ENCODE assay signal across 8 cellular contexts in the genomic region with DNA sequence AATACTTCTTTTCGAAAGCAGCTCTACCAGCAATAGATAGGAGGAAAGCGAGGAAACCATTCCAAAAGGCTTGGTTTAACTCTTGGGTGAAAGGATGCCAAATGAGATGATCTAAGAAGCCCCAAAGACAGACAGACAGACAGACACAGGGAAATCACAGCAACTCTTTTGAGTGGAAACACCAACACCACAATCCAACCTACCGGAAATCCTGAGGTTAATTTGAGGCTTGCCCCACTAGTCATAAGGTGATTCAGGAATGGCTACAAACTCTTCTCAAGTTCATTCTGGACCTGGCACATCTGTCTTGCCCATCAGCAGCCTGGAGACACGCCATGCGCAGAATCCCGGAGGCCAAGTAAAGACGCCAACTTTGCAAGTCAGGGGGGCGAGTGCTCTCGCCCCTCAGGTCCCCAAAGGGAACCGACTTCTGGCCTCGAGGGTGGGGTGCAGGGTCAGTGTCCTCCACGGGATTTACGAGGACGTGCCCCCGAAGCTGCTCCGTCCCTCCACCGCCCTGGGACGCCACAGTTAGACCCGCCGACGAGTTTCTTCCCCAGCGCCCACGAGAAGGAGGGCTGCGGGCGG.
A peak's percentile ranks its signal among the peaks of the same experiment; 100 is the strongest.
DNase-seq lines count a peak whose midpoint lies in the region; ATAC-seq lines count a peak whose summit lies in the region.

No MANE protein-coding gene starts in this region.

- H3K27ac ChIP-seq in caudate nucleus (ENCODE audit: low read depth, low read length): peak overlapping the region; percentile 90

- ATAC-seq in HG02943 (IDR thresholded peaks at IDR 0.05; ENCODE audit: low read depth, unreplicated experiment) (peak; percentile 13), GM18520 (IDR thresholded peaks at IDR 0.05; ENCODE audit: unreplicated experiment) (no peak)

- peak; percentile 15 for DNase-seq in DMS79 treated with DMSO at 0.1 percent for 48 hours (lab: John Stamatoyannopoulos, UW)
- DNase-seq in DMS79 (lab: John Stamatoyannopoulos, UW): no peak
- DNase-seq in T follicular helper cell (ENCODE audit: low read depth): peak; percentile 6
- peak in 13 of 61 donors; percentile 19 to 49 (median 36) for DNase-seq in caudate nucleus (lab: John Stamatoyannopoulos, UW)
- DNase-seq in kidney tubule cell (ENCODE audit: low spot score): peak; percentile 84
- peak; percentile 8 to 11 for DNase-seq in stimulated activated CD4-positive, alpha-beta T cell treated with anti-CD3 and anti-CD28 coated beads, Interleukin-2, amount 100 ng/mL, for 48 hours
